ENCODE assay signal across 8 cellular contexts in genomic region chr1:161198877-161199431, GRCh38. TPM values are rescaled to one million over a fixed set of nuclear protein-coding genes. Genes with fewer than 3 reads are reported as not detected.
DNase-seq lines count a peak whose midpoint lies in the region; FAIRE-seq and TF ChIP-seq lines count a peak whose summit lies in the region.

Gene ADAMTS4, minus strand, starts transcription at chr1:161199054. Its CDS starts 427 bp downstream, at chr1:161198627.

- no peaks in the 10 kb centered on the region for H3K9me3 ChIP-seq in astrocyte (ENCODE audit: insufficient read depth, low read depth, low read length)
- H3K9me3 ChIP-seq in iPS-15b (ENCODE audit: control insufficient read depth, insufficient read depth, low read length), result no peaks in the 10 kb centered on the region
- no peaks in the 10 kb centered on the region for H3K9me3 ChIP-seq in smooth muscle cell (replicated peaks; ENCODE audit: low read depth)

- H3K79me2 ChIP-seq in astrocyte (ENCODE audit: insufficient read depth, low read length), result peaks cover 18% of the 10 kb centered on the region
- H3K79me2 ChIP-seq in smooth muscle cell (ENCODE audit: low read depth), result peaks cover 22% of the 10 kb centered on the region

- no peak within 1 kb of the TSS for H3K27ac Mint-ChIP-seq in astrocyte (ENCODE audit: unreplicated experiment)

- H3K27ac ChIP-seq in astrocyte (ENCODE audit: low read depth, low read length) (no peak within 1 kb of the TSS), smooth muscle cell (ENCODE audit: low read depth) (peak within 1 kb of the TSS; percentile 98)

- H4K20me1 ChIP-seq in astrocyte (ENCODE audit: insufficient read depth, low read length) (no peaks in the 10 kb centered on the region), smooth muscle cell (ENCODE audit: low read depth) (no peaks in the 10 kb centered on the region)

- peak; percentile 87 for DNase-seq in HS-5 (ENCODE audit: low read depth)
- peak; percentile 25 for DNase-seq in astrocyte (ENCODE audit: low read depth)
- peak; percentile 45 for DNase-seq in smooth muscle cell (lab: John Stamatoyannopoulos, UW; ENCODE audit: unreplicated experiment)
- no peak for DNase-seq in GF-D8 (lab: John Stamatoyannopoulos, UW)
- no peak for DNase-seq in NCI-H1930 (lab: John Stamatoyannopoulos, UW)
- DNase-seq in activated CD4-positive, alpha-beta T cell treated with anti-CD3 and anti-CD28 coated beads for 1 hour, result no peak
- no peak for DNase-seq in cortex of kidney (lab: John Stamatoyannopoulos, UW)

- H3K4me3 ChIP-seq in astrocyte (ENCODE audit: insufficient read depth, low read depth, low read length) (no peak within 1 kb of the TSS), iPS-15b (ENCODE audit: low read depth, low read length) (peak within 1 kb of the TSS; percentile 50), smooth muscle cell (peak within 1 kb of the TSS; percentile 45)

- H3K27me3 Mint-ChIP-seq in astrocyte (ENCODE audit: low read depth, unreplicated experiment), result no peaks in the 10 kb centered on the region

- H2AFZ ChIP-seq in astrocyte (ENCODE audit: low read depth, low read length), result peak within 1 kb of the TSS; percentile 80
- peak within 1 kb of the TSS; percentile 33 for H2AFZ ChIP-seq in smooth muscle cell (ENCODE audit: low read depth)

- H3K27me3 ChIP-seq in astrocyte (ENCODE audit: insufficient read depth, low read length) (no peaks in the 10 kb centered on the region), iPS-15b (ENCODE audit: control insufficient read depth, insufficient read depth, low read length) (no peaks in the 10 kb centered on the region), smooth muscle cell (ENCODE audit: low read depth) (no peaks in the 10 kb centered on the region)

- H3K4me3 Mint-ChIP-seq in astrocyte (ENCODE audit: unreplicated experiment), result peak within 1 kb of the TSS; percentile 64

- H3K9me3 Mint-ChIP-seq in astrocyte (ENCODE audit: unreplicated experiment), result no peaks in the 10 kb centered on the region

- WGBS in smooth muscle cell (ENCODE audit: low lambda C conversion rate), result 38% methylated on average over 11 of the region's 11 CpGs

- FAIRE-seq in astrocyte (lab: Jason Lieb, UNC), result no peak

- H3K4me1 ChIP-seq in astrocyte (ENCODE audit: insufficient read depth, low read length), result peaks cover 36% of the 10 kb centered on the region
- peaks cover 46% of the 10 kb centered on the region for H3K4me1 ChIP-seq in iPS-15b (ENCODE audit: control insufficient read depth, insufficient read depth, low read length)
- H3K4me1 ChIP-seq in smooth muscle cell (ENCODE audit: low read depth), result peaks cover 55% of the 10 kb centered on the region

- no peaks in the 10 kb centered on the region for H3K36me3 Mint-ChIP-seq in astrocyte (ENCODE audit: low read depth, unreplicated experiment)

- peak within 1 kb of the TSS; percentile 60 for H3K4me2 ChIP-seq in astrocyte (ENCODE audit: low read length)
- peak within 1 kb of the TSS; percentile 87 for H3K4me2 ChIP-seq in smooth muscle cell

- H3K4me1 Mint-ChIP-seq in astrocyte (ENCODE audit: low read depth, unreplicated experiment), result peaks cover 29% of the 10 kb centered on the region

- H3K9ac ChIP-seq in astrocyte (ENCODE audit: low read length) (peak within 1 kb of the TSS; percentile 64), iPS-15b (ENCODE audit: low read depth, low read length) (peak within 1 kb of the TSS; percentile 88), smooth muscle cell (ENCODE audit: low read depth) (peak within 1 kb of the TSS; percentile 47)

- peaks cover 11% of the 10 kb centered on the region for H3F3A ChIP-seq in smooth muscle cell (ENCODE audit: low read depth)

- H3K36me3 ChIP-seq in astrocyte (ENCODE audit: insufficient read depth, low read length) (peaks cover 4% of the 10 kb centered on the region), iPS-15b (ENCODE audit: control insufficient read depth, insufficient read depth, low read length) (peaks cover 19% of the 10 kb centered on the region), smooth muscle cell (ENCODE audit: low read depth) (no peaks in the 10 kb centered on the region)

- no peak for TF ChIP-seq CTCF in astrocyte (IDR thresholded peaks at IDR 0.05; ENCODE audit: insufficient read depth, low read depth, low read length)
- no peak for TF ChIP-seq CTCF in smooth muscle cell (IDR thresholded peaks at IDR 0.05; ENCODE audit: borderline replicate concordance, insufficient read depth, poor library complexity, severe bottlenecking)

RNA-seq across cellular contexts. Expression of gene ADAMTS4, which starts in this region (rescaled TPM):
- total RNA-seq in astrocyte (2.7 and 5.1 TPM in 2 replicates), smooth muscle cell (11.5 and 17.1 TPM in 2 replicates)
- 17.7 and 28.3 TPM in 2 replicates for polyA plus RNA-seq in smooth muscle cell

Comparison
In these comparisons a context has a peak if more than half of its experiments do, and no peak if none do; other contexts are left out.
1. DNase-seq: peak in HS-5 (single experiment), astrocyte (single experiment) and smooth muscle cell (single experiment); none in GF-D8 (single experiment), NCI-H1930 (0 of 2), activated CD4-positive, alpha-beta T cell treated with anti-CD3 and anti-CD28 coated beads for 1 hour (single experiment) and cortex of kidney (single experiment).
2. Peak in every context shown above with its lines, with median percentiles within 50 percentile points of each other: H3K9ac ChIP-seq.